8 cellular contexts compared by ENCODE assay signal in genomic region chrX:154515803-154516654, GRCh38. TPM values are rescaled to one million over a fixed set of nuclear protein-coding genes. Genes with fewer than 3 reads are reported as not detected.
A peak's percentile ranks its signal among the peaks of the same experiment; 100 is the strongest.
DNase-seq lines count a peak whose midpoint lies in the region; ATAC-seq and TF ChIP-seq lines count a peak whose summit lies in the region.

FAM3A (minus strand) TSS chrX:154516232; CDS start chrX:154515772, 460 bp downstream.

- intact Hi-C loops in CD14-positive monocyte (cut with micrococcal nuclease) (loop anchor here in 1 of 2 donors (5.0 kb wide), 1 partner anchor 109 kb away; the partner anchor contains the start of gene DNASE1L1), right lobe of liver (cut with DNase I) (no loop called here)

- H3K4me1 Mint-ChIP-seq in CD14-positive monocyte, result peaks cover 11% of the 10 kb centered on the region

- no peaks in the 10 kb centered on the region for H3K27me3 ChIP-seq in right lobe of liver

- peak within 1 kb of the TSS; percentile 84 to 88 for H3K4me3 Mint-ChIP-seq in CD14-positive monocyte

- WGBS in right lobe of liver (ENCODE audit: insufficient coverage, low coverage, low lambda C conversion rate, missing lambda C conversion rate), result 8% methylated on average over 15 of the region's 72 CpGs

- H3K27ac ChIP-seq in right lobe of liver, result peak within 1 kb of the TSS; percentile 80 to 88 (median 86)

- peak within 1 kb of the TSS; percentile 84 to 96 (median 90) for H3K27ac Mint-ChIP-seq in CD14-positive monocyte

- peak; percentile 84 for ATAC-seq in GM19372 (IDR thresholded peaks at IDR 0.05; ENCODE audit: low read depth, unreplicated experiment)
- ATAC-seq in HG03520 (IDR thresholded peaks at IDR 0.05; ENCODE audit: unreplicated experiment), result peak; percentile 88
- ATAC-seq in right lobe of liver, result peak; percentile 92 to 97 (median 94)

- peaks cover 0 to 26% (median 6%) of the 10 kb centered on the region in 7 donors for H3K9me3 Mint-ChIP-seq in CD14-positive monocyte

- no peaks in the 10 kb centered on the region for H3K9me3 ChIP-seq in right lobe of liver

- DNase-seq in CD14-positive monocyte (ENCODE audit: low spot score), result peak; percentile 91
- DNase-seq in NCI-H748 (lab: John Stamatoyannopoulos, UW; ENCODE audit: unreplicated experiment), result peak; percentile 91
- DNase-seq in activated CD4-positive, alpha-beta T cell treated with anti-CD3 and anti-CD28 coated beads, Interleukin-2, amount 50 U/mL, for 24 hours (ENCODE audit: low read depth in 1 of 2, low spot score in 1 of 2), result peak; percentile 84 to 89
- peak; percentile 91 for DNase-seq in dermis blood vessel endothelial cell
- peak; percentile 96 to 98 (median 96) for DNase-seq in right lobe of liver
- DNase-seq in stimulated activated CD4-positive, alpha-beta T cell treated with anti-CD3 and anti-CD28 coated beads, Interleukin-4, amount 100 ng/mL, for 1 hour, result peak; percentile 91

- H3K36me3 ChIP-seq in right lobe of liver, result no peaks in the 10 kb centered on the region

- H3K4me3 ChIP-seq in right lobe of liver, result peak within 1 kb of the TSS; percentile 54 to 72 (median 63)

- TF ChIP-seq CTCF in CD14-positive monocyte (IDR thresholded peaks at IDR 0.05) (no peak), right lobe of liver (IDR thresholded peaks at IDR 0.05) (no peak)

- H3K27me3 Mint-ChIP-seq in CD14-positive monocyte (ENCODE audit: low read depth in 3 of 3), result peaks cover 0 to 8% (median 0%) of the 10 kb centered on the region in 3 donors

- TF ChIP-seq POLR2A in right lobe of liver (IDR thresholded peaks at IDR 0.05), result peak; percentile 82

- peaks cover 0 to 12% (median 3%) of the 10 kb centered on the region in 4 donors for H3K4me1 ChIP-seq in right lobe of liver

- peaks cover 1 to 3% of the 10 kb centered on the region in 2 donors for H3K36me3 Mint-ChIP-seq in CD14-positive monocyte

RNA-seq across cellular contexts. Expression of gene FAM3A, which starts in this region (rescaled TPM):
- polyA plus RNA-seq in CD14-positive monocyte, result 10 to 100 TPM; 14.5 to 16.3 TPM
- total RNA-seq in dermis blood vessel endothelial cell (25.5 and 27.7 TPM in 2 replicates), right lobe of liver (10 to 100 TPM; 23.5 to 44.2 (median 34.9) TPM)

Comparison
In these comparisons a context has a peak if more than half of its experiments do, and no peak if none do; other contexts are left out.
1. Peak in every context shown above with its lines: DNase-seq, ATAC-seq, H3K4me3 ChIP-seq and H3K27ac ChIP-seq.